15 cellular contexts compared by ENCODE assay signal in genomic region chr12:65280306-65280705, GRCh38. TPM values are rescaled to one million over a fixed set of nuclear protein-coding genes. Genes with fewer than 3 reads are reported as not detected.
DNase-seq lines count a peak whose midpoint lies in the region; ATAC-seq and TF ChIP-seq lines count a peak whose summit lies in the region.
"Had no signal": no experiment of that assay in that cellular context is flagged by ENCODE, and none has a peak within 500 bp of the region (broad histone marks: within the 10 kb centered on the region; RNA-seq: fewer than 3 reads in every experiment).

No MANE protein-coding gene starts in this region.

- peak overlapping the region in 4 of 5 experiments; percentile 8 to 86 (median 84) for H3K4me3 Mint-ChIP-seq in brain

- H3K9me3 ChIP-seq in AG04450 (ENCODE audit: control insufficient read depth, insufficient read depth, low read length), result peaks cover 4% of the 10 kb centered on the region; the same call in 1 of the 2 replicates
- H3K9me3 ChIP-seq in Peyer's patch, result no peaks in the 10 kb centered on the region
- H3K9me3 ChIP-seq: colonic mucosa had no signal

- TF ChIP-seq POLR2A in Peyer's patch (IDR thresholded peaks at IDR 0.05), result no peak

- no peak overlapping the region for H3K27ac ChIP-seq in AG04450 (ENCODE audit: low read depth, low read length)
- peak overlapping the region; percentile 88 for H3K27ac ChIP-seq in HL-60 (replicated peaks)
- no peak overlapping the region for H3K27ac ChIP-seq in Peyer's patch
- H3K27ac ChIP-seq: C4-2B, colonic mucosa, RWPE1 had no signal

- CTCF ChIA-PET in AG04450 (lab: Charles Lee), result interaction anchor here (1.4 kb wide), 1 partner anchor 48 kb away, joined by 4 read pairs; no protein-coding TSS in a partner anchor

- H3K36me3 Mint-ChIP-seq in brain, result no peaks in the 10 kb centered on the region

- POLR2A ChIA-PET in AG04450 (lab: Yijun Ruan, JAX), result no interaction called here

- H3K4me1 ChIP-seq in Peyer's patch, result peaks cover 0 to 6% (median 2%) of the 10 kb centered on the region in 4 donors
- H3K4me1 ChIP-seq: colonic mucosa had no signal

- no peak for ATAC-seq in HG03045 (IDR thresholded peaks at IDR 0.05; ENCODE audit: unreplicated experiment)

- peak overlapping the region; percentile 82 for H3K4me3 ChIP-seq in AG04450 (ENCODE audit: low read depth, low read length)
- H3K4me3 ChIP-seq in HL-60 (replicated peaks; ENCODE audit: insufficient read depth, low read length), result peak overlapping the region; percentile 88
- no peak overlapping the region for H3K4me3 ChIP-seq in Peyer's patch
- H3K4me3 ChIP-seq: colonic mucosa had no signal

- no peak for TF ChIP-seq CTCF in AG04450 (IDR thresholded peaks at IDR 0.05; ENCODE audit: low read depth, low read length)
- TF ChIP-seq CTCF in HL-60 (IDR thresholded peaks at IDR 0.05; ENCODE audit: insufficient read depth, low read length), result no peak
- TF ChIP-seq CTCF in brain (conservative IDR thresholded peaks at IDR 0.05), result no peak
- TF ChIP-seq CTCF in Peyer's patch (IDR thresholded peaks at IDR 0.05), result no peak

- H3K27me3 Mint-ChIP-seq in brain, result peaks cover 31% of the 10 kb centered on the region

- H3K36me3 ChIP-seq in Peyer's patch, result no peaks in the 10 kb centered on the region
- H3K36me3 ChIP-seq: colonic mucosa had no signal

- H3K9me3 Mint-ChIP-seq in brain, result no peaks in the 10 kb centered on the region

- H3K27me3 ChIP-seq in AG04450 (ENCODE audit: control insufficient read depth, insufficient read depth, low read length) (no peaks in the 10 kb centered on the region), HL-60 (ENCODE audit: insufficient read depth, poor library complexity, severe bottlenecking) (no peaks in the 10 kb centered on the region), Peyer's patch (peaks cover 0 to 6% of the 10 kb centered on the region in 2 donors)

- DNase-seq in AG04450 (ENCODE audit: low read depth, low spot score), result no peak
- peak in 1 of 2 experiments; percentile 62 for DNase-seq in HL-60 (ENCODE audit: low read depth in 1 of 2, low spot score in 1 of 2)
- DNase-seq in lung microvascular endothelial cell (ENCODE audit: low read depth in 2 of 2), result peak; percentile 25 to 41
- DNase-seq in OCI-M1 (lab: John Stamatoyannopoulos, UW), result no peak
- no peak for DNase-seq in Peyer's patch
- DNase-seq in foreskin melanocyte, result no peak
- DNase-seq: activated naive CD4-positive, alpha-beta T cell treated with Interleukin-2 at 50 U/mL for 16 hours; colonic mucosa; NCI-H226; stimulated activated CD4-positive, alpha-beta T cell treated with anti-CD3 and anti-CD28 coated beads, Interleukin-1b, Interleukin-23, amount 100 ng/mL, for 48 hours had no signal

- peaks cover 17% of the 10 kb centered on the region for H3K4me1 Mint-ChIP-seq in brain

- no peak overlapping the region for H3K27ac Mint-ChIP-seq in brain

RNA-seq across cellular contexts. Expression of gene MSRB3, which starts 1.8 kb away (rescaled TPM):
- polyA plus RNA-seq in AG04450 (2011; rRNA removed) (60.9 and 75.6 TPM in 2 replicates), brain (ENCODE audit: insufficient read depth, low read depth, low replicate concordance) (2.8 TPM)
- polyA minus RNA-seq in AG04450 (2011; rRNA and poly(A)+ RNA removed), result 76.5 and 78.1 TPM in 2 replicates
- total RNA-seq in lung microvascular endothelial cell (33.8 and 44.2 TPM in 2 replicates), Peyer's patch (10 to 100 TPM in 2 of 4 donors, 1 to 10 TPM in 2; 2.8 to 14.9 (median 9.3) TPM)
- total RNA-seq: activated CD8-positive, alpha-beta memory T cell treated with anti-CD3 and anti-CD28 coated beads for 36 hours had no signal

Comparison
In these comparisons a context has a peak if more than half of its experiments do, and no peak if none do; other contexts are left out.
1. DNase-seq: peak in lung microvascular endothelial cell (2 of 2); none in AG04450 (single experiment), OCI-M1 (single experiment), Peyer's patch (0 of 3) and foreskin melanocyte (single experiment).
2. H3K4me3 ChIP-seq: peak in AG04450 (single experiment) and HL-60 (single experiment); none in Peyer's patch (0 of 4).